18 cellular contexts compared by ENCODE assay signal in the genomic region with DNA sequence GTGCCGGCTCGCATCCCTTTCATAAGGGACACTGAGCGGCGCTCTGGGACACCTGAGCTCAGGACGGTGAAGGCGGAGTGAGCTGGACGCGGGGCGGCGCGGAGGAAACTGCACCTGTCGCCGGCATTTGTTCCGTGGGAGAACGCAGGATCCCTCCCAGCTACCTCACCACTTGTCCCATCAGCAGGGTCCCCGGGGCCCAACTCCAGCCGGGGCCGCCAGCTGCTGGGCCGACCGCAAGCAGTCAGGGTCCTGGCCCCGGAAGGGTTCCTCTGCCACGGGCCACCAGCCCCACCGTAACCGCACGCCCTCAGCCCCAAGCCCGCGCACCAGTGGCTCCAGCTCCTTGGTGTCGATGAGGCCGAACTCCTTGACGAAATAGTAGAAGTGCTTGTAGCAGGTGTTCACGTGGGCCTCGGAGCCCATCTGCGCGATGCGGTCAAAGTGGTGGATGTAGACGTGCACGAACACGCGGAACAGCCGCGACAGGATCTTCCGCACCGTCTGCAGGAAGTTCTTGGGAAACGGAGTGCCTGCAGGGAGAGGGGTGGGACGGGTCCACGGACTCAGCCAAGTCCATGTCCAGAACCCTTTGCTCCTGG. TPM values are rescaled to one million over a fixed set of nuclear protein-coding genes. Genes with fewer than 3 reads are reported as not detected.
DNase-seq lines count a peak whose midpoint lies in the region; ATAC-seq and TF ChIP-seq lines count a peak whose summit lies in the region.
"Had no signal": no experiment of that assay in that cellular context is flagged by ENCODE, and none has a peak within 500 bp of the region (broad histone marks: within the 10 kb centered on the region; RNA-seq: fewer than 3 reads in every experiment).

No MANE protein-coding gene starts in this region.

- peak overlapping the region; percentile 44 to 99 for H3K27ac Mint-ChIP-seq in natural killer cell
- H3K27ac Mint-ChIP-seq in natural killer cell treated with Interleukin-12 subunit alpha and Interleukin-12 subunit beta and Interleukin-15 and Interleukin-18, amount 100 ng/mL, for 72 hours: no peak overlapping the region
- H3K27ac Mint-ChIP-seq in naive thymus-derived CD4-positive, alpha-beta T cell: peak overlapping the region in 4 of 9 donors; percentile 38 to 94 (median 69)

- TF ChIP-seq CTCF in natural killer cell (IDR thresholded peaks at IDR 0.05) (no peak), OCI-LY1 (IDR thresholded peaks at IDR 0.05; ENCODE audit: low read length) (no peak)

- H3F3A ChIP-seq in OCI-LY1 (ENCODE audit: insufficient read depth, low read length): no peaks in the 10 kb centered on the region

- H3K9me3 Mint-ChIP-seq in natural killer cell: no peaks in the 10 kb centered on the region
- H3K9me3 Mint-ChIP-seq in natural killer cell treated with Interleukin-12 subunit alpha and Interleukin-12 subunit beta and Interleukin-15 and Interleukin-18, amount 100 ng/mL, for 72 hours: no peaks in the 10 kb centered on the region
- H3K9me3 Mint-ChIP-seq in naive thymus-derived CD4-positive, alpha-beta T cell: peaks cover 0 to 8% (median 0%) of the 10 kb centered on the region in 11 donors

- no peaks in the 10 kb centered on the region for H3K79me2 ChIP-seq in OCI-LY1 (ENCODE audit: insufficient read depth, low read length)

- DNase-seq in natural killer cell (no peak), LoVo (ENCODE audit: low spot score) (no peak), medulla oblongata (ENCODE audit: extremely low spot score) (no peak), COR-L47 (lab: John Stamatoyannopoulos, UW) (no peak)
- no peak for DNase-seq in natural killer cell treated with Interleukin-12 subunit alpha and Interleukin-12 subunit beta and Interleukin-15 and Interleukin-18, amount 100 ng/mL, for 72 hours (ENCODE audit: low spot score)
- no peak for DNase-seq in naive thymus-derived CD4-positive, alpha-beta T cell
- DNase-seq: DMS79, IMR-90, NCI-H1417, NCI-H2029, NCI-H2171, NCI-H510A, NCI-H774, PC-9, SJCRH30 had no signal

- no peak overlapping the region for H3K4me3 ChIP-seq in OCI-LY1 (ENCODE audit: low read depth, low read length, poor library complexity, severe bottlenecking)
- no peak overlapping the region for H3K4me3 ChIP-seq in naive thymus-derived CD4-positive, alpha-beta T cell (ENCODE audit: low read length)
- H3K4me3 ChIP-seq: HAP-1, PC-9, SJCRH30 had no signal

- intact Hi-C loops in natural killer cell (cut with micrococcal nuclease): no loop called here
- intact Hi-C loops in naive thymus-derived CD4-positive, alpha-beta T cell (cut with micrococcal nuclease): no loop called here

- no peaks in the 10 kb centered on the region for H3K9me2 ChIP-seq in OCI-LY1 (ENCODE audit: low read depth, low read length)

- peak overlapping the region; percentile 87 for H3K27ac ChIP-seq in OCI-LY1 (ENCODE audit: low read depth, low read length, poor library complexity, severe bottlenecking)
- peak overlapping the region; percentile 7 for H3K27ac ChIP-seq in naive thymus-derived CD4-positive, alpha-beta T cell (ENCODE audit: low read depth, low read length)
- H3K27ac ChIP-seq: PC-9, SJCRH30 had no signal

- peaks cover 29 to 49% of the 10 kb centered on the region in 2 donors for H3K4me1 Mint-ChIP-seq in natural killer cell
- peaks cover 19 to 26% of the 10 kb centered on the region in 2 donors for H3K4me1 Mint-ChIP-seq in natural killer cell treated with Interleukin-12 subunit alpha and Interleukin-12 subunit beta and Interleukin-15 and Interleukin-18, amount 100 ng/mL, for 72 hours (ENCODE audit: low read depth in 2 of 2)
- peaks cover 18 to 62% (median 36%) of the 10 kb centered on the region in 7 donors for H3K4me1 Mint-ChIP-seq in naive thymus-derived CD4-positive, alpha-beta T cell

- ATAC-seq in natural killer cell: no peak
- no peak for ATAC-seq in natural killer cell treated with Interleukin-12 subunit alpha and Interleukin-12 subunit beta and Interleukin-15 and Interleukin-18, amount 100 ng/mL, for 72 hours
- ATAC-seq in naive thymus-derived CD4-positive, alpha-beta T cell: no peak

- H3K9me3 ChIP-seq in OCI-LY1 (ENCODE audit: low read length): no peaks in the 10 kb centered on the region
- no peaks in the 10 kb centered on the region for H3K9me3 ChIP-seq in naive thymus-derived CD4-positive, alpha-beta T cell (ENCODE audit: control insufficient read depth in 2 of 3, low read length in 3 of 3)
- H3K9me3 ChIP-seq: HAP-1, SJCRH30 had no signal

- no peaks in the 10 kb centered on the region for H4K20me1 ChIP-seq in OCI-LY1 (ENCODE audit: insufficient read depth, low read length)

- no peaks in the 10 kb centered on the region for H3K27me3 ChIP-seq in OCI-LY1 (ENCODE audit: insufficient read depth, low read length)
- no peaks in the 10 kb centered on the region for H3K27me3 ChIP-seq in naive thymus-derived CD4-positive, alpha-beta T cell (ENCODE audit: control insufficient read depth in 2 of 2, insufficient read depth in 2 of 2, low read length in 2 of 2)
- H3K27me3 ChIP-seq: SJCRH30 had no signal

- POLR2A ChIA-PET in naive thymus-derived CD4-positive, alpha-beta T cell (lab: Charles Lee): interaction anchor here (0.6 to 1.3 kb wide), 3 partner anchors 15 to 50 kb away, joined by 3 to 5 read pairs (median 3); no protein-coding TSS in a partner anchor

- no peak overlapping the region for H2AFZ ChIP-seq in OCI-LY1 (ENCODE audit: low read length)
- H2AFZ ChIP-seq: PC-9 had no signal

- H3K4me2 ChIP-seq in OCI-LY1 (ENCODE audit: low read length): peak overlapping the region; percentile 29; the same call in 1 of the 2 replicates
- H3K4me2 ChIP-seq: PC-9 had no signal

- H3K9ac ChIP-seq in OCI-LY1 (ENCODE audit: low read length): no peak overlapping the region; the same call in 1 of the 2 replicates

- CTCF ChIA-PET in naive thymus-derived CD4-positive, alpha-beta T cell (lab: Charles Lee): no interaction called here

- H3K4me3 Mint-ChIP-seq in natural killer cell: no peak overlapping the region
- H3K4me3 Mint-ChIP-seq in natural killer cell treated with Interleukin-12 subunit alpha and Interleukin-12 subunit beta and Interleukin-15 and Interleukin-18, amount 100 ng/mL, for 72 hours: no peak overlapping the region
- no peak overlapping the region for H3K4me3 Mint-ChIP-seq in naive thymus-derived CD4-positive, alpha-beta T cell
- H3K4me3 Mint-ChIP-seq: CD4-positive, alpha-beta memory T cell had no signal

- no peaks in the 10 kb centered on the region for H3K27me3 Mint-ChIP-seq in natural killer cell (ENCODE audit: low read depth in 2 of 2)
- no peaks in the 10 kb centered on the region for H3K27me3 Mint-ChIP-seq in natural killer cell treated with Interleukin-12 subunit alpha and Interleukin-12 subunit beta and Interleukin-15 and Interleukin-18, amount 100 ng/mL, for 72 hours
- H3K27me3 Mint-ChIP-seq in naive thymus-derived CD4-positive, alpha-beta T cell: no peaks in the 10 kb centered on the region
- H3K27me3 Mint-ChIP-seq: CD4-positive, alpha-beta memory T cell had no signal

- peaks cover 9% of the 10 kb centered on the region for H3K36me3 Mint-ChIP-seq in natural killer cell
- H3K36me3 Mint-ChIP-seq in natural killer cell treated with Interleukin-12 subunit alpha and Interleukin-12 subunit beta and Interleukin-15 and Interleukin-18, amount 100 ng/mL, for 72 hours: peaks cover 14% of the 10 kb centered on the region
- H3K36me3 Mint-ChIP-seq in naive thymus-derived CD4-positive, alpha-beta T cell: peaks cover 4 to 32% (median 12%) of the 10 kb centered on the region in 5 donors

- peaks cover 69% of the 10 kb centered on the region for H3K36me3 ChIP-seq in OCI-LY1 (ENCODE audit: insufficient read depth, low read length)
- H3K36me3 ChIP-seq in naive thymus-derived CD4-positive, alpha-beta T cell (ENCODE audit: control insufficient read depth in 2 of 3, insufficient read depth in 3 of 3, low read length in 3 of 3): peaks cover 7 to 82% (median 29%) of the 10 kb centered on the region in 3 experiments
- H3K36me3 ChIP-seq: SJCRH30 had no signal

- H3K4me1 ChIP-seq in OCI-LY1 (ENCODE audit: insufficient read depth, low read length, severe bottlenecking): peaks cover 62% of the 10 kb centered on the region
- peaks cover 20 to 23% of the 10 kb centered on the region in 2 donors for H3K4me1 ChIP-seq in naive thymus-derived CD4-positive, alpha-beta T cell (ENCODE audit: control insufficient read depth in 2 of 2, insufficient read depth in 2 of 2, low read length in 2 of 2)
- H3K4me1 ChIP-seq: HAP-1, SJCRH30 had no signal

RNA-seq across cellular contexts. Expression of a gene that starts 19.5 kb away (rescaled TPM):
- total RNA-seq in natural killer cell: 100 to 1,000 TPM; 239 to 314 (median 246) TPM
- total RNA-seq in natural killer cell treated with Interleukin-12 subunit alpha and Interleukin-12 subunit beta and Interleukin-15 and Interleukin-18, amount 100 ng/mL, for 72 hours: 100 to 1,000 TPM; 180 to 212 TPM
- 100 to 1,000 TPM in 4 of 5 experiments, 10 to 100 TPM in 1; 93.2 to 269 (median 117) TPM for total RNA-seq in naive thymus-derived CD4-positive, alpha-beta T cell
- 100 to 1,000 TPM in 1 of 2 donors, 10 to 100 TPM in 1; 49.5 to 114 TPM for polyA plus RNA-seq in naive thymus-derived CD4-positive, alpha-beta T cell

RNA-seq across cellular contexts. Expression of a gene that starts 20.1 kb away (rescaled TPM):
- 1 to 10 TPM; 3.3 to 7.6 (median 7.1) TPM for total RNA-seq in natural killer cell
- 1 to 10 TPM; 5.7 to 5.9 TPM for total RNA-seq in natural killer cell treated with Interleukin-12 subunit alpha and Interleukin-12 subunit beta and Interleukin-15 and Interleukin-18, amount 100 ng/mL, for 72 hours
- total RNA-seq in naive thymus-derived CD4-positive, alpha-beta T cell: 10 to 100 TPM; 12.2 to 26.8 (median 15.7) TPM
- polyA plus RNA-seq in naive thymus-derived CD4-positive, alpha-beta T cell: 1 to 10 TPM in 1 of 2 donors, under 1 TPM in 1; 0.73 to 1.9 TPM

RNA-seq across cellular contexts. Expression of a gene that starts 25.5 kb away (rescaled TPM):
- 100 to 1,000 TPM; 259 to 389 (median 322) TPM for total RNA-seq in natural killer cell
- 100 to 1,000 TPM; 303 to 308 TPM for total RNA-seq in natural killer cell treated with Interleukin-12 subunit alpha and Interleukin-12 subunit beta and Interleukin-15 and Interleukin-18, amount 100 ng/mL, for 72 hours
- total RNA-seq in naive thymus-derived CD4-positive, alpha-beta T cell: 100 to 1,000 TPM; 190 to 347 (median 238) TPM
- 10 to 100 TPM; 28.8 to 52.9 TPM for polyA plus RNA-seq in naive thymus-derived CD4-positive, alpha-beta T cell

Comparison
In these comparisons a context has a peak if more than half of its experiments do, and no peak if none do; other contexts are left out.
1. H3K27ac Mint-ChIP-seq: peak in natural killer cell (2 of 2); none in natural killer cell treated with Interleukin-12 subunit alpha and Interleukin-12 subunit beta and Interleukin-15 and Interleukin-18, amount 100 ng/mL, for 72 hours (0 of 2).